ENCODE assay signal across 2 cellular contexts in the genomic region with DNA sequence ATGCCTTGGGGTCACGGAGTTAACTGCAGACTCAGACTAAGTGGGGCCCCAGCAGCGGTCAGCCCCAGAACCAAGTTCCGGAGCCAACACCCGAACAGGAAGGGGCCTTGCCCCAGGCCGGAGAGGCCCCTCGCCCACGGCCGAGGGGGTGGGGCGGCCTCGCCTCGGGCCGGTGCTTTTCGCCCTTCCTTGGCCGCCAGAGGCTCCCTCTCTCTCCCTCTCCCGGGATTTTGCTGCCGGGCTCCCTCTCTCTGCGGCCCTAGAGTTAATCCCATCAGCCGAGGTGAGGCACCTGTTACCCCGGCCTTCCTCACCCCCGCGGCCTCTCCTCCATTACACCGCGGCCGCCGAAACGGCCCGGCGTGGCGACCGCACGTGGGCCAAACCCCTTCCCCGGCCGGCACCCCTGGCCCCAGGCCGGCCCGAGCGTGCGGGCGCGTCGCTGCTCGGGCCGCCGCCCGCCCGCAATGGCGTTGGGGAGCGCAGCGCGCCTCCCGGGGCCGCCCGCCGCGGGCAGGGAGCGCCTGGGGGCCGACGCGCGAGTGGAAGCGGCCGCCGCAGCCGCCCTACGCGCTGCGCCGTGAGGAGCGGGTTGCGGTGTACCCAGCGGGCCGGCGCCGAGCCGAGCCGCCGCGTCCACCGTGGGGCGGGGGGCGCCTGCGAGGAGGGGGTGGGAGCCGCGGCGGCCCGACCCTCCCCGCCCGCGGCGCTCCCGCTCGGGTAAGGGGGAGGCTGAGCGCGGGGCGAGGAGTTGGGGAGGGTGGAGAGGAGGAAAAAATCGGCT.
A peak's percentile ranks its signal among the peaks of the same experiment; 100 is the strongest.
TF ChIP-seq lines count a peak whose summit lies in the region.

A gene (plus strand): TSS at position 175 of the 784 bp plus-strand sequence. CDS start 2,520 bp downstream, outside the sequence.

TF ChIP-seq in HEK293, 187 proteins besides CTCF, POLR2A, EP300 and RAD21 (continued from another document):
- TF ChIP-seq, protein P1, sequence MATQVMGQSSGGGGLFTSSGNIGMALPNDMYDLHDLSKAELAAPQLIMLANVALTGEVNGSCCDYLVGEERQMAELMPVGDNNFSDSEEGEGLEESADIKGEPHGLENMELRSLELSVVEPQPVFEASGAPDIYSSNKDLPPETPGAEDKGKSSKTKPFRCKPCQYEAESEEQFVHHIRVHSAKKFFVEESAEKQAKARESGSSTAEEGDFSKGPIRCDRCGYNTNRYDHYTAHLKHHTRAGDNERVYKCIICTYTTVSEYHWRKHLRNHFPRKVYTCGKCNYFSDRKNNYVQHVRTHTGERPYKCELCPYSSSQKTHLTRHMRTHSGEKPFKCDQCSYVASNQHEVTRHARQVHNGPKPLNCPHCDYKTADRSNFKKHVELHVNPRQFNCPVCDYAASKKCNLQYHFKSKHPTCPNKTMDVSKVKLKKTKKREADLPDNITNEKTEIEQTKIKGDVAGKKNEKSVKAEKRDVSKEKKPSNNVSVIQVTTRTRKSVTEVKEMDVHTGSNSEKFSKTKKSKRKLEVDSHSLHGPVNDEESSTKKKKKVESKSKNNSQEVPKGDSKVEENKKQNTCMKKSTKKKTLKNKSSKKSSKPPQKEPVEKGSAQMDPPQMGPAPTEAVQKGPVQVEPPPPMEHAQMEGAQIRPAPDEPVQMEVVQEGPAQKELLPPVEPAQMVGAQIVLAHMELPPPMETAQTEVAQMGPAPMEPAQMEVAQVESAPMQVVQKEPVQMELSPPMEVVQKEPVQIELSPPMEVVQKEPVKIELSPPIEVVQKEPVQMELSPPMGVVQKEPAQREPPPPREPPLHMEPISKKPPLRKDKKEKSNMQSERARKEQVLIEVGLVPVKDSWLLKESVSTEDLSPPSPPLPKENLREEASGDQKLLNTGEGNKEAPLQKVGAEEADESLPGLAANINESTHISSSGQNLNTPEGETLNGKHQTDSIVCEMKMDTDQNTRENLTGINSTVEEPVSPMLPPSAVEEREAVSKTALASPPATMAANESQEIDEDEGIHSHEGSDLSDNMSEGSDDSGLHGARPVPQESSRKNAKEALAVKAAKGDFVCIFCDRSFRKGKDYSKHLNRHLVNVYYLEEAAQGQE (tag by site-specific recombination; IDR thresholded peaks at IDR 0.05) = no peak
- TF ChIP-seq ZNF596 (tag by site-specific recombination; IDR thresholded peaks at IDR 0.05) (0 out of 2 replicates have a peak, but pooled peaks have one; percentile 16), SP7 (tag by site-specific recombination; IDR thresholded peaks at IDR 0.05) (peak; percentile 48), ZNF501 (tag by site-specific recombination; IDR thresholded peaks at IDR 0.05) (peak; percentile 82), ZNF266 (tag by site-specific recombination; IDR thresholded peaks at IDR 0.05; ENCODE audit: low read depth) (no peak)
- TF ChIP-seq, protein P2, sequence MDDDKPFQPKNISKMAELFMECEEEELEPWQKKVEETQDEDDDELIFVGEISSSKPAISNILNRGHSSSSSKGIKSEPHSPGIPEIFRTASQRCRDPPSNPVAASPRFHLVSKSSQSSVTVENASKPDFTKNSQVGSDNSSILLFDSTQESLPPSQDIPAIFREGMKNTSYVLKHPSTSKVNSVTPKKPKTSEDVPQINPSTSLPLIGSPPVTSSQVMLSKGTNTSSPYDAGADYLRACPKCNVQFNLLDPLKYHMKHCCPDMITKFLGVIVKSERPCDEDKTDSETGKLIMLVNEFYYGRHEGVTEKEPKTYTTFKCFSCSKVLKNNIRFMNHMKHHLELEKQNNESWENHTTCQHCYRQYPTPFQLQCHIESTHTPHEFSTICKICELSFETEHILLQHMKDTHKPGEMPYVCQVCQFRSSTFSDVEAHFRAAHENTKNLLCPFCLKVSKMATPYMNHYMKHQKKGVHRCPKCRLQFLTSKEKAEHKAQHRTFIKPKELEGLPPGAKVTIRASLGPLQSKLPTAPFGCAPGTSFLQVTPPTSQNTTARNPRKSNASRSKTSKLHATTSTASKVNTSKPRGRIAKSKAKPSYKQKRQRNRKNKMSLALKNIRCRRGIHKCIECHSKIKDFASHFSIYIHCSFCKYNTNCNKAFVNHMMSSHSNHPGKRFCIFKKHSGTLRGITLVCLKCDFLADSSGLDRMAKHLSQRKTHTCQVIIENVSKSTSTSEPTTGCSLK (tag by site-specific recombination; IDR thresholded peaks at IDR 0.05) = no peak

TF ChIP-seq in HepG2, 621 proteins besides CTCF, POLR2A, EP300 and RAD21 (continued from another document and continues in another):
- TF ChIP-seq ZNF510 (CRISPR knock-in tag; IDR thresholded peaks at IDR 0.05; ENCODE audit: low read depth) = no peak
- TF ChIP-seq, protein P3, sequence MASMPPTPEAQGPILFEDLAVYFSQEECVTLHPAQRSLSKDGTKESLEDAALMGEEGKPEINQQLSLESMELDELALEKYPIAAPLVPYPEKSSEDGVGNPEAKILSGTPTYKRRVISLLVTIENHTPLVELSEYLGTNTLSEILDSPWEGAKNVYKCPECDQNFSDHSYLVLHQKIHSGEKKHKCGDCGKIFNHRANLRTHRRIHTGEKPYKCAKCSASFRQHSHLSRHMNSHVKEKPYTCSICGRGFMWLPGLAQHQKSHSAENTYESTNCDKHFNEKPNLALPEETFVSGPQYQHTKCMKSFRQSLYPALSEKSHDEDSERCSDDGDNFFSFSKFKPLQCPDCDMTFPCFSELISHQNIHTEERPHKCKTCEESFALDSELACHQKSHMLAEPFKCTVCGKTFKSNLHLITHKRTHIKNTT (CRISPR knock-in tag; IDR thresholded peaks at IDR 0.05) = no peak
- no peak; the same call in 1 of the 2 replicates for TF ChIP-seq SP4 (CRISPR knock-in tag; IDR thresholded peaks at IDR 0.05)
- TF ChIP-seq, protein P4, sequence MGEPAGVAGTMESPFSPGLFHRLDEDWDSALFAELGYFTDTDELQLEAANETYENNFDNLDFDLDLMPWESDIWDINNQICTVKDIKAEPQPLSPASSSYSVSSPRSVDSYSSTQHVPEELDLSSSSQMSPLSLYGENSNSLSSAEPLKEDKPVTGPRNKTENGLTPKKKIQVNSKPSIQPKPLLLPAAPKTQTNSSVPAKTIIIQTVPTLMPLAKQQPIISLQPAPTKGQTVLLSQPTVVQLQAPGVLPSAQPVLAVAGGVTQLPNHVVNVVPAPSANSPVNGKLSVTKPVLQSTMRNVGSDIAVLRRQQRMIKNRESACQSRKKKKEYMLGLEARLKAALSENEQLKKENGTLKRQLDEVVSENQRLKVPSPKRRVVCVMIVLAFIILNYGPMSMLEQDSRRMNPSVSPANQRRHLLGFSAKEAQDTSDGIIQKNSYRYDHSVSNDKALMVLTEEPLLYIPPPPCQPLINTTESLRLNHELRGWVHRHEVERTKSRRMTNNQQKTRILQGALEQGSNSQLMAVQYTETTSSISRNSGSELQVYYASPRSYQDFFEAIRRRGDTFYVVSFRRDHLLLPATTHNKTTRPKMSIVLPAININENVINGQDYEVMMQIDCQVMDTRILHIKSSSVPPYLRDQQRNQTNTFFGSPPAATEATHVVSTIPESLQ (CRISPR knock-in tag; conservative IDR thresholded peaks at IDR 0.05) = no peak
- TF ChIP-seq, protein P5, sequence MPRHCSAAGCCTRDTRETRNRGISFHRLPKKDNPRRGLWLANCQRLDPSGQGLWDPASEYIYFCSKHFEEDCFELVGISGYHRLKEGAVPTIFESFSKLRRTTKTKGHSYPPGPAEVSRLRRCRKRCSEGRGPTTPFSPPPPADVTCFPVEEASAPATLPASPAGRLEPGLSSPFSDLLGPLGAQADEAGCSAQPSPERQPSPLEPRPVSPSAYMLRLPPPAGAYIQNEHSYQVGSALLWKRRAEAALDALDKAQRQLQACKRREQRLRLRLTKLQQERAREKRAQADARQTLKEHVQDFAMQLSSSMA (CRISPR knock-in tag; IDR thresholded peaks at IDR 0.05) = no peak; the same call in 1 of the 2 replicates
- TF ChIP-seq ZSCAN30 (CRISPR knock-in tag; IDR thresholded peaks at IDR 0.05) = 0 out of 2 replicates have a peak, but pooled peaks have one; percentile 35
- no peak for TF ChIP-seq ZNF883 (CRISPR knock-in tag; IDR thresholded peaks at IDR 0.05; ENCODE audit: not compliant biosample characterization)
- TF ChIP-seq, protein P6, sequence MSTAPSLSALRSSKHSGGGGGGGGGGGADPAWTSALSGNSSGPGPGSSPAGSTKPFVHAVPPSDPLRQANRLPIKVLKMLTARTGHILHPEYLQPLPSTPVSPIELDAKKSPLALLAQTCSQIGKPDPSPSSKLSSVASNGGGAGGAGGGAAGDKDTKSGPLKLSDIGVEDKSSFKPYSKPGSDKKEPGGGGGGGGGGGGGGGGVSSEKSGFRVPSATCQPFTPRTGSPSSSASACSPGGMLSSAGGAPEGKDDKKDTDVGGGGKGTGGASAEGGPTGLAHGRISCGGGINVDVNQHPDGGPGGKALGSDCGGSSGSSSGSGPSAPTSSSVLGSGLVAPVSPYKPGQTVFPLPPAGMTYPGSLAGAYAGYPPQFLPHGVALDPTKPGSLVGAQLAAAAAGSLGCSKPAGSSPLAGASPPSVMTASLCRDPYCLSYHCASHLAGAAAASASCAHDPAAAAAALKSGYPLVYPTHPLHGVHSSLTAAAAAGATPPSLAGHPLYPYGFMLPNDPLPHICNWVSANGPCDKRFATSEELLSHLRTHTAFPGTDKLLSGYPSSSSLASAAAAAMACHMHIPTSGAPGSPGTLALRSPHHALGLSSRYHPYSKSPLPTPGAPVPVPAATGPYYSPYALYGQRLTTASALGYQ (CRISPR knock-in tag; IDR thresholded peaks at IDR 0.05) = peak; percentile 51; the same call in 1 of the 2 replicates
- TF ChIP-seq ZNF207 (IDR thresholded peaks at IDR 0.05; ENCODE audit: borderline replicate concordance) = no peak
- TF ChIP-seq FOXK1 (CRISPR knock-in tag; IDR thresholded peaks at IDR 0.05; ENCODE audit: borderline replicate concordance, low read depth) = 0 out of 2 replicates have a peak, but pooled peaks have one; percentile 25
- no peak for TF ChIP-seq ZNF629 (CRISPR knock-in tag; conservative IDR thresholded peaks at IDR 0.05)
- TF ChIP-seq SIX4 (CRISPR knock-in tag; IDR thresholded peaks at IDR 0.05) = no peak
- TF ChIP-seq, protein P7, sequence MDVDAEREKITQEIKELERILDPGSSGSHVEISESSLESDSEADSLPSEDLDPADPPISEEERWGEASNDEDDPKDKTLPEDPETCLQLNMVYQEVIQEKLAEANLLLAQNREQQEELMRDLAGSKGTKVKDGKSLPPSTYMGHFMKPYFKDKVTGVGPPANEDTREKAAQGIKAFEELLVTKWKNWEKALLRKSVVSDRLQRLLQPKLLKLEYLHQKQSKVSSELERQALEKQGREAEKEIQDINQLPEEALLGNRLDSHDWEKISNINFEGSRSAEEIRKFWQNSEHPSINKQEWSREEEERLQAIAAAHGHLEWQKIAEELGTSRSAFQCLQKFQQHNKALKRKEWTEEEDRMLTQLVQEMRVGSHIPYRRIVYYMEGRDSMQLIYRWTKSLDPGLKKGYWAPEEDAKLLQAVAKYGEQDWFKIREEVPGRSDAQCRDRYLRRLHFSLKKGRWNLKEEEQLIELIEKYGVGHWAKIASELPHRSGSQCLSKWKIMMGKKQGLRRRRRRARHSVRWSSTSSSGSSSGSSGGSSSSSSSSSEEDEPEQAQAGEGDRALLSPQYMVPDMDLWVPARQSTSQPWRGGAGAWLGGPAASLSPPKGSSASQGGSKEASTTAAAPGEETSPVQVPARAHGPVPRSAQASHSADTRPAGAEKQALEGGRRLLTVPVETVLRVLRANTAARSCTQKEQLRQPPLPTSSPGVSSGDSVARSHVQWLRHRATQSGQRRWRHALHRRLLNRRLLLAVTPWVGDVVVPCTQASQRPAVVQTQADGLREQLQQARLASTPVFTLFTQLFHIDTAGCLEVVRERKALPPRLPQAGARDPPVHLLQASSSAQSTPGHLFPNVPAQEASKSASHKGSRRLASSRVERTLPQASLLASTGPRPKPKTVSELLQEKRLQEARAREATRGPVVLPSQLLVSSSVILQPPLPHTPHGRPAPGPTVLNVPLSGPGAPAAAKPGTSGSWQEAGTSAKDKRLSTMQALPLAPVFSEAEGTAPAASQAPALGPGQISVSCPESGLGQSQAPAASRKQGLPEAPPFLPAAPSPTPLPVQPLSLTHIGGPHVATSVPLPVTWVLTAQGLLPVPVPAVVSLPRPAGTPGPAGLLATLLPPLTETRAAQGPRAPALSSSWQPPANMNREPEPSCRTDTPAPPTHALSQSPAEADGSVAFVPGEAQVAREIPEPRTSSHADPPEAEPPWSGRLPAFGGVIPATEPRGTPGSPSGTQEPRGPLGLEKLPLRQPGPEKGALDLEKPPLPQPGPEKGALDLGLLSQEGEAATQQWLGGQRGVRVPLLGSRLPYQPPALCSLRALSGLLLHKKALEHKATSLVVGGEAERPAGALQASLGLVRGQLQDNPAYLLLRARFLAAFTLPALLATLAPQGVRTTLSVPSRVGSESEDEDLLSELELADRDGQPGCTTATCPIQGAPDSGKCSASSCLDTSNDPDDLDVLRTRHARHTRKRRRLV (CRISPR knock-in tag; IDR thresholded peaks at IDR 0.05) = peak; percentile 81; the same call in 1 of the 2 replicates
- TF ChIP-seq ZNF75D (CRISPR knock-in tag; IDR thresholded peaks at IDR 0.05; ENCODE audit: borderline replicate concordance) = no peak
- TF ChIP-seq, protein P8, sequence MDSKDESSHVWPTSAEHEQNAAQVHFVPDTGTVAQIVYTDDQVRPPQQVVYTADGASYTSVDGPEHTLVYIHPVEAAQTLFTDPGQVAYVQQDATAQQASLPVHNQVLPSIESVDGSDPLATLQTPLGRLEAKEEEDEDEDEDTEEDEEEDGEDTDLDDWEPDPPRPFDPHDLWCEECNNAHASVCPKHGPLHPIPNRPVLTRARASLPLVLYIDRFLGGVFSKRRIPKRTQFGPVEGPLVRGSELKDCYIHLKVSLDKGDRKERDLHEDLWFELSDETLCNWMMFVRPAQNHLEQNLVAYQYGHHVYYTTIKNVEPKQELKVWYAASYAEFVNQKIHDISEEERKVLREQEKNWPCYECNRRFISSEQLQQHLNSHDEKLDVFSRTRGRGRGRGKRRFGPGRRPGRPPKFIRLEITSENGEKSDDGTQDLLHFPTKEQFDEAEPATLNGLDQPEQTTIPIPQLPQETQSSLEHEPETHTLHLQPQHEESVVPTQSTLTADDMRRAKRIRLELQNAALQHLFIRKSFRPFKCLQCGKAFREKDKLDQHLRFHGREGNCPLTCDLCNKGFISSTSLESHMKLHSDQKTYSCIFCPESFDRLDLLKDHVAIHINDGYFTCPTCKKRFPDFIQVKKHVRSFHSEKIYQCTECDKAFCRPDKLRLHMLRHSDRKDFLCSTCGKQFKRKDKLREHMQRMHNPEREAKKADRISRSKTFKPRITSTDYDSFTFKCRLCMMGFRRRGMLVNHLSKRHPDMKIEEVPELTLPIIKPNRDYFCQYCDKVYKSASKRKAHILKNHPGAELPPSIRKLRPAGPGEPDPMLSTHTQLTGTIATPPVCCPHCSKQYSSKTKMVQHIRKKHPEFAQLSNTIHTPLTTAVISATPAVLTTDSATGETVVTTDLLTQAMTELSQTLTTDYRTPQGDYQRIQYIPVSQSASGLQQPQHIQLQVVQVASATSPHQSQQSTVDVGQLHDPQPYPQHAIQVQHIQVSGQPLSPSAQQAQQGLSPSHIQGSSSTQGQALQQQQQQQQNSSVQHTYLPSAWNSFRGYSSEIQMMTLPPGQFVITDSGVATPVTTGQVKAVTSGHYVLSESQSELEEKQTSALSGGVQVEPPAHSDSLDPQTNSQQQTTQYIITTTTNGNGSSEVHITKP (CRISPR knock-in tag; IDR thresholded peaks at IDR 0.05; ENCODE audit: low read depth) = 0 out of 2 replicates have a peak, but pooled peaks have one; percentile 33
- peak; percentile 54; the same call in 1 of the 2 replicates for TF ChIP-seq ZNF598 (CRISPR knock-in tag; IDR thresholded peaks at IDR 0.05; ENCODE audit: borderline replicate concordance)
- no peak for TF ChIP-seq JARID2 (CRISPR knock-in tag; IDR thresholded peaks at IDR 0.05; ENCODE audit: insufficient replicate concordance)
